In the genomic region with DNA sequence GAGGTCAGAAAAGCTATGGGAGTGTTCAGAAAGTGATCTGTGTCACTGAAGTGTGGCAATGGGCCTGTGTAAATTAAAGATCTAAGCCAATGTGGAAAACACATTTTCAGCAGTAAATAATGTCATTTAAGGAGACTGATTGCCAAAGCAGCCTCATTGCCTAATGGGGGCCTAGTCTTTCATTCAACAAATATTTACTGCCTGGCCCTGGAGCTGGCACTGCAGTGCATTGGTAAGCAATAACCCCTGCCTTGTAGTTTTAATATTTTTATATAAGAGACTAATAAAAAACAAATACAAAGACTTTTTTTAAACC, we compare ENCODE assay signal across 18 cellular contexts.
DNase-seq lines count a peak whose midpoint lies in the region; ATAC-seq, FAIRE-seq and TF ChIP-seq lines count a peak whose summit lies in the region.
"Had no signal": no experiment of that assay in that cellular context is flagged by ENCODE, and none has a peak within 500 bp of the region (broad histone marks: within the 10 kb centered on the region; RNA-seq: fewer than 3 reads in every experiment).

No MANE protein-coding gene starts in this region.

- no peaks in the 10 kb centered on the region for H3K27me3 ChIP-seq in keratinocyte (ENCODE audit: control insufficient read depth, extremely low read depth, insufficient read depth, low read length)
- H3K27me3 ChIP-seq: dorsolateral prefrontal cortex had no signal

- no peaks in the 10 kb centered on the region for H4K20me1 ChIP-seq in keratinocyte (ENCODE audit: control insufficient read depth, extremely low read depth, insufficient read depth, low read length)

- no peak overlapping the region for H3K9ac ChIP-seq in keratinocyte (ENCODE audit: control insufficient read depth, extremely low read depth, insufficient read depth, low read length)

- no peaks in the 10 kb centered on the region for H3K9me1 ChIP-seq in keratinocyte (ENCODE audit: control insufficient read depth, extremely low read depth, insufficient read depth, low read length)

- H3K4me1 ChIP-seq in keratinocyte (ENCODE audit: control insufficient read depth, extremely low read depth, insufficient read depth, low read length) = peaks cover 9% of the 10 kb centered on the region
- H3K4me1 ChIP-seq: psoas muscle had no signal

- H3K9me3 ChIP-seq in keratinocyte (ENCODE audit: control insufficient read depth, low read depth, low read length) = no peaks in the 10 kb centered on the region
- H3K9me3 ChIP-seq: psoas muscle had no signal

- H2AFZ ChIP-seq in keratinocyte (ENCODE audit: control insufficient read depth, low read length) = no peak overlapping the region

- no peak for FAIRE-seq in keratinocyte (lab: Jason Lieb, UNC)

- ATAC-seq in sciatic nerve = peak; percentile 82
- no peak for ATAC-seq in GM19023 (IDR thresholded peaks at IDR 0.05; ENCODE audit: unreplicated experiment)

- DNase-seq in GM03348 (ENCODE audit: low spot score) (peak; percentile 4), amniotic epithelial cell (ENCODE audit: low read depth) (peak; percentile 31), keratinocyte (ENCODE audit: low read depth, low spot score) (no peak), sciatic nerve (ENCODE audit: low spot score) (no peak), LoVo (ENCODE audit: low spot score) (no peak), NCI-H1930 (lab: John Stamatoyannopoulos, UW) (no peak)
- DNase-seq in activated CD4-positive, alpha-beta T cell treated with anti-CD3 and anti-CD28 coated beads, Interleukin-2, amount 50 U/mL, for 48 hours = no peak
- DNase-seq: CD8-positive, alpha-beta memory T cell; DND-41; dorsolateral prefrontal cortex; IMR-90; islet precursor cell; NCI-H146; psoas muscle; stimulated activated CD8-positive, alpha-beta memory T cell treated with anti-CD3 and anti-CD28 coated beads, Interleukin-4, amount 100 ng/mL, for 48 hours; T-helper 9 cell had no signal

- intact Hi-C loops in sciatic nerve (cut with DNase I) = no loop called here

- H3K27ac ChIP-seq in keratinocyte (ENCODE audit: control insufficient read depth, insufficient read depth, low read length) = no peak overlapping the region
- H3K27ac ChIP-seq: dorsolateral prefrontal cortex, HL-60, psoas muscle had no signal

- peak overlapping the region; percentile 7 for H3K4me2 ChIP-seq in keratinocyte (ENCODE audit: control insufficient read depth, extremely low read depth, insufficient read depth, low read depth, low read length)

- H3K36me3 ChIP-seq in keratinocyte (ENCODE audit: control insufficient read depth in 2 of 2, extremely low read depth in 1 of 2, insufficient read depth in 2 of 2, low read length in 2 of 2) = no peaks in the 10 kb centered on the region

- no peaks in the 10 kb centered on the region for H3K79me2 ChIP-seq in keratinocyte (ENCODE audit: control insufficient read depth, insufficient read depth, low read length)

- H3K4me3 ChIP-seq in keratinocyte (ENCODE audit: control insufficient read depth in 2 of 3, extremely low read depth in 1 of 3, insufficient read depth in 2 of 3, low read depth in 1 of 3, low read length in 3 of 3) = no peak overlapping the region
- H3K4me3 ChIP-seq: dorsolateral prefrontal cortex, psoas muscle had no signal

- no peak for TF ChIP-seq CTCF in keratinocyte (optimal IDR thresholded peaks at IDR 0.05 in 1 of 3, IDR thresholded peaks at IDR 0.05 in 1 of 3, conservative IDR thresholded peaks at IDR 0.05 in 1 of 3; ENCODE audit: extremely low read depth in 1 of 3, insufficient read depth in 2 of 3, low read length in 3 of 3)

- dilution Hi-C loops in keratinocyte (cut with MboI; ENCODE audit: extremely low pct_ligation_motif_present, low sequenced_read_pairs) = no loop called here

Comparison
In these comparisons a context has a peak if more than half of its experiments do, and no peak if none do; other contexts are left out.
1. DNase-seq: peak in GM03348 (single experiment) and amniotic epithelial cell (single experiment); none in keratinocyte (single experiment), sciatic nerve (single experiment), LoVo (single experiment), NCI-H1930 (0 of 2) and activated CD4-positive, alpha-beta T cell treated with anti-CD3 and anti-CD28 coated beads, Interleukin-2, amount 50 U/mL, for 48 hours (0 of 2).